Comparison of ENCODE assay signal across 15 cellular contexts in genomic region chr17:79741401-79741750, GRCh38. TPM values are rescaled to one million over a fixed set of nuclear protein-coding genes. Genes with fewer than 3 reads are reported as not detected.
DNase-seq lines count a peak whose midpoint lies in the region; ATAC-seq, FAIRE-seq and TF ChIP-seq lines count a peak whose summit lies in the region.
"Had no signal": no experiment of that assay in that cellular context is flagged by ENCODE, and none has a peak within 500 bp of the region (broad histone marks: within the 10 kb centered on the region; RNA-seq: fewer than 3 reads in every experiment).

No MANE protein-coding gene starts in this region.

- H3K79me2 ChIP-seq in H1 (ENCODE audit: control insufficient read depth in 1 of 2, insufficient read depth in 2 of 2, low read length in 2 of 2), result no peaks in the 10 kb centered on the region
- no peaks in the 10 kb centered on the region for H3K79me2 ChIP-seq in neural cell (replicated peaks; ENCODE audit: insufficient read depth, low read length)

- no peak for FAIRE-seq in H1 (lab: Jason Lieb, UNC)
- no peak for FAIRE-seq in urothelium cell line (lab: Jason Lieb, UNC)

- TF ChIP-seq EP300 in H1 (IDR thresholded peaks at IDR 0.05; ENCODE audit: borderline replicate concordance in 1 of 2, low read depth in 2 of 2, low read length in 2 of 2) (no peak), neural cell (conservative IDR thresholded peaks at IDR 0.05; ENCODE audit: poor library complexity, severe bottlenecking) (no peak)

- H4K20me1 ChIP-seq in BLaER1 (no peaks in the 10 kb centered on the region), H1 (replicated peaks in 1 of 2; ENCODE audit: control insufficient read depth in 1 of 2, insufficient read depth in 2 of 2, low read length in 2 of 2) (peaks cover 0 to 3% of the 10 kb centered on the region in 2 experiments), neural cell (ENCODE audit: insufficient read depth) (no peaks in the 10 kb centered on the region)

- 29% methylated on average over 3 of the region's 10 CpGs; no CpG with 5 or more reads in 1 of the 2 experiments for WGBS in H1 (ENCODE audit: extremely low coverage in 1 of 2, insufficient coverage in 1 of 2, insufficient read length in 1 of 2, insufficient replicate concordance in 2 of 2, low coverage in 1 of 2, low lambda C conversion rate in 2 of 2, missing lambda C conversion rate in 1 of 2), 2 experiments

- H3K18ac ChIP-seq in H1 (ENCODE audit: extremely low read depth, low read length), result peak overlapping the region; percentile 83; the same call in 1 of the 2 replicates

- TF ChIP-seq RAD21 in H1 (IDR thresholded peaks at IDR 0.05 in 1 of 2, conservative IDR thresholded peaks at IDR 0.05 in 1 of 2; ENCODE audit: low read depth in 2 of 2, low read length in 2 of 2), result no peak
- no peak for TF ChIP-seq RAD21 in neural cell (conservative IDR thresholded peaks at IDR 0.05)

- H2BK12ac ChIP-seq in H1 (ENCODE audit: low read depth, low read length), result no peak overlapping the region

- H3K9me3 ChIP-seq in BLaER1 (no peaks in the 10 kb centered on the region), HUES6 (ENCODE audit: control insufficient read depth, insufficient read depth, low read depth, low read length) (no peaks in the 10 kb centered on the region), H1 (ENCODE audit: insufficient read depth in 2 of 2, low read depth in 1 of 2, low read length in 1 of 2) (no peaks in the 10 kb centered on the region), neural cell (ENCODE audit: low read length) (no peaks in the 10 kb centered on the region)
- H3K9me3 ChIP-seq: esophagus muscularis mucosa had no signal

- peaks cover 2% of the 10 kb centered on the region for H3K27me3 ChIP-seq in BLaER1
- peaks cover 69% of the 10 kb centered on the region for H3K27me3 ChIP-seq in HUES6 (ENCODE audit: control insufficient read depth, insufficient read depth, low read length)
- peaks cover 0 to 25% (median 20%) of the 10 kb centered on the region in 4 experiments; a peak in 6 of 7 replicates for H3K27me3 ChIP-seq in H1 (replicated peaks in 1 of 4; ENCODE audit: control insufficient read depth in 3 of 4, extremely low read depth in 1 of 4, insufficient read depth in 3 of 4, low read length in 3 of 4)
- H3K27me3 ChIP-seq in neural cell (ENCODE audit: insufficient read depth, low read depth, low read length), result no peaks in the 10 kb centered on the region

- CTCF ChIA-PET in H1 (lab: Charles Lee; ENCODE audit: partially characterized antibody), result interaction anchor here (0.6 to 7.6 kb wide), 32 partner anchors 12 to 1188 kb away, joined by 3 to 94 read pairs (median 5); partner anchors contain the start of genes CBX2, CBX4 and CBX8

- H3K4me2 ChIP-seq in BLaER1 (peak overlapping the region; percentile 97), H1 (ENCODE audit: insufficient read depth in 1 of 2, low read depth in 2 of 2, low read length in 2 of 2) (peak overlapping the region; percentile 36 to 95), neural cell (ENCODE audit: low read length) (no peak overlapping the region)

- no peak overlapping the region for H3K56ac ChIP-seq in H1 (replicated peaks; ENCODE audit: insufficient read length, low read depth, low read length)

- H3K27ac ChIP-seq in BLaER1 (no peak overlapping the region), HUES6 (ENCODE audit: low read depth, low read length) (no peak overlapping the region), H1 (ENCODE audit: low read depth, low read length) (no peak overlapping the region), neural cell (ENCODE audit: low read length) (no peak overlapping the region)
- H3K27ac ChIP-seq: esophagus muscularis mucosa had no signal

- H3K4me1 ChIP-seq in BLaER1 (peaks cover 40% of the 10 kb centered on the region), HUES6 (ENCODE audit: control insufficient read depth, insufficient read depth, low read length) (peaks cover 4% of the 10 kb centered on the region), H1 (replicated peaks in 1 of 4; ENCODE audit: control insufficient read depth in 3 of 4, insufficient read depth in 4 of 4, low read length in 3 of 4) (peaks cover 0 to 9% (median 2%) of the 10 kb centered on the region in 4 experiments; a peak in 4 of 7 replicates)

- H2BK20ac ChIP-seq in H1 (ENCODE audit: low read length), result no peak overlapping the region

- H3K4ac ChIP-seq in H1 (replicated peaks; ENCODE audit: insufficient read length, low read depth, low read length), result no peak overlapping the region

- H4K8ac ChIP-seq in H1 (ENCODE audit: extremely low read depth, insufficient read depth, low read length), result no peak overlapping the region

- no peaks in the 10 kb centered on the region for H3K9me2 ChIP-seq in neural cell (ENCODE audit: insufficient read depth, low read length)

- H3K79me1 ChIP-seq in H1 (ENCODE audit: low read depth, low read length), result no peaks in the 10 kb centered on the region

- ATAC-seq in GM21447 (IDR thresholded peaks at IDR 0.05; ENCODE audit: unreplicated experiment), result no peak

- no peaks in the 10 kb centered on the region for H3F3A ChIP-seq in neural cell (ENCODE audit: insufficient read depth, low read length, poor library complexity, severe bottlenecking)

- peak overlapping the region; percentile 62 for H3K4me3 ChIP-seq in BLaER1
- H3K4me3 ChIP-seq in HUES6 (ENCODE audit: low read depth, low read length), result peak overlapping the region; percentile 70
- H3K4me3 ChIP-seq in H1 (ENCODE audit: extremely low read depth in 1 of 4, insufficient read depth in 2 of 4, low read depth in 3 of 4, low read length in 4 of 4), result peak overlapping the region; percentile 35 to 72 (median 58)
- H3K4me3 ChIP-seq in neural cell (ENCODE audit: low read length), result peak overlapping the region; percentile 63

- POLR2A ChIA-PET in H1 (lab: Charles Lee; ENCODE audit: partially characterized antibody), result interaction anchor here (0.8 to 10.4 kb wide), 6 partner anchors 10 to 67 kb away, joined by 3 to 77 read pairs (median 6); partner anchors contain the start of genes CBX2 and ENPP7

- H2AFZ ChIP-seq in H1 (ENCODE audit: low read length) (no peak overlapping the region), neural cell (ENCODE audit: low read depth, low read length) (peak overlapping the region; percentile 14)

- H3K36me3 ChIP-seq in BLaER1, result no peaks in the 10 kb centered on the region
- no peaks in the 10 kb centered on the region for H3K36me3 ChIP-seq in HUES6 (ENCODE audit: control insufficient read depth, insufficient read depth, low read length)
- H3K36me3 ChIP-seq in H1 (ENCODE audit: control insufficient read depth in 2 of 4, insufficient read depth in 4 of 4, low read length in 3 of 4), result no peaks in the 10 kb centered on the region
- no peaks in the 10 kb centered on the region for H3K36me3 ChIP-seq in neural cell (ENCODE audit: insufficient read depth, low read length)
- H3K36me3 ChIP-seq: esophagus muscularis mucosa had no signal

- H4K91ac ChIP-seq in H1 (replicated peaks; ENCODE audit: insufficient read length, low read length), result peak overlapping the region; percentile 80

- no peak overlapping the region for H3K23ac ChIP-seq in H1 (ENCODE audit: insufficient read length)

- DNase-seq in H1 (ENCODE audit: low read depth in 1 of 2, low spot score in 2 of 2) (no peak), NCI-H526 treated with DMSO at 0.1 percent for 48 hours (lab: John Stamatoyannopoulos, UW) (no peak), urothelium cell line (ENCODE audit: low spot score) (no peak)
- DNase-seq in activated CD4-positive, CD25-positive, alpha-beta regulatory T cell treated with anti-CD3 and anti-CD28 coated beads, Interleukin-2, amount 50 U/mL, for 72 hours, result no peak
- DNase-seq: GOT3 had no signal

- H4K5ac ChIP-seq in H1 (ENCODE audit: insufficient read length, low read depth, low read length), result no peak overlapping the region

- no peak for TF ChIP-seq POLR2A in H1 (IDR thresholded peaks at IDR 0.05; ENCODE audit: control extremely low read depth in 1 of 2, low read depth in 2 of 2, low read length in 2 of 2)

- H2BK5ac ChIP-seq in H1 (ENCODE audit: low read depth, low read length), result 0 out of 2 replicates have a peak overlapping the region, but pooled peaks have one; percentile 60

- no peak for TF ChIP-seq CTCF in H1 (IDR thresholded peaks at IDR 0.05; ENCODE audit: control extremely low read depth in 1 of 3, insufficient read depth in 1 of 3, low read depth in 1 of 3, low read length in 3 of 3)
- no peak for TF ChIP-seq CTCF in neural cell (IDR thresholded peaks at IDR 0.05; ENCODE audit: poor library complexity, severe bottlenecking)

- H2BK15ac ChIP-seq in H1 (ENCODE audit: low read length), result no peak overlapping the region

- H3K9ac ChIP-seq in BLaER1 (no peak overlapping the region), HUES6 (ENCODE audit: low read length) (no peak overlapping the region), H1 (replicated peaks in 1 of 4; ENCODE audit: extremely low read depth in 1 of 4, low read depth in 3 of 4, low read length in 3 of 4) (no peak overlapping the region), neural cell (ENCODE audit: low read length) (peak overlapping the region; percentile 68)

- no peak overlapping the region for H2AK5ac ChIP-seq in H1 (ENCODE audit: low read depth, low read length)

- H3K14ac ChIP-seq in H1 (ENCODE audit: insufficient read length), result no peak overlapping the region

- no peak overlapping the region for H2BK120ac ChIP-seq in H1 (replicated peaks; ENCODE audit: low read depth, low read length)

- H3K23me2 ChIP-seq in H1 (ENCODE audit: low read depth, low read length), result peaks cover 2% of the 10 kb centered on the region; the same call in 1 of the 2 replicates

RNA-seq across cellular contexts. Expression of gene ENPP7, which starts 10.6 kb away (rescaled TPM):
- total RNA-seq in H1 (2021; fragmentation: NEBNext Ultra II Directional; extraction: Animal tissue kit (Norgen Biotek cat#: 25700)), result not detected in 2 replicates
- not detected in 2 replicates for polyA plus RNA-seq in H1 (2011; rRNA removed)
- not detected for polyA plus RNA-seq in H1 (2011; cell fraction: cytosol; rRNA removed)
- not detected for polyA plus RNA-seq in H1 (2011; cell fraction: nucleus; rRNA removed)
- polyA plus RNA-seq in H1 (2012, experiment 1 of 2), result not detected in 4 replicates
- polyA plus RNA-seq in H1 (2012, experiment 2 of 2), result not detected
- polyA plus RNA-seq in H1 (2013, experiment 1 of 2), result not detected
- not detected for polyA plus RNA-seq in H1 (2013, experiment 2 of 2)
- not detected in 2 replicates for polyA minus RNA-seq in H1 (2011; rRNA and poly(A)+ RNA removed)
- not detected for polyA minus RNA-seq in H1 (2011; cell fraction: cytosol; rRNA and poly(A)+ RNA removed)
- polyA minus RNA-seq in H1 (2011; cell fraction: nucleus; rRNA and poly(A)+ RNA removed), result not detected
- not detected in 2 replicates for polyA plus RNA-seq in neural cell
- polyA minus RNA-seq in neural cell, result not detected in 2 replicates
- total RNA-seq: activated CD4-positive, alpha-beta T cell treated with anti-CD3 and anti-CD28 coated beads, Interleukin-2, amount 10 ng/mL, durations not matched to agents 7 days and 5 days; activated naive CD4-positive, alpha-beta T cell treated with anti-CD3 and anti-CD28 coated beads for 36 hours; dermis microvascular lymphatic vessel endothelial cell; esophagus muscularis mucosa; LHCN-M2; sciatic nerve had no signal

RNA-seq across cellular contexts. Expression of gene CBX2, which starts 36.6 kb away (rescaled TPM):
- total RNA-seq in H1 (2021; fragmentation: NEBNext Ultra II Directional; extraction: Animal tissue kit (Norgen Biotek cat#: 25700)), result 83.9 and 85.9 TPM in 2 replicates
- polyA plus RNA-seq in H1 (2011; rRNA removed) (64.3 and 86.5 TPM in 2 replicates), neural cell (15.9 and 16.9 TPM in 2 replicates)
- polyA plus RNA-seq in H1 (2011; cell fraction: cytosol; rRNA removed), result 76.8 TPM
- 109 TPM for polyA plus RNA-seq in H1 (2011; cell fraction: nucleus; rRNA removed)
- polyA plus RNA-seq in H1 (2012, experiment 1 of 2), result 48.6 to 73.4 TPM (median 65.8 TPM) in 4 replicates
- polyA plus RNA-seq in H1 (2012, experiment 2 of 2), result 53.8 TPM
- 40.5 TPM for polyA plus RNA-seq in H1 (2013, experiment 1 of 2)
- polyA plus RNA-seq in H1 (2013, experiment 2 of 2), result 39.5 TPM
- polyA minus RNA-seq in H1 (2011; rRNA and poly(A)+ RNA removed), result 45.5 and 56.4 TPM in 2 replicates
- polyA minus RNA-seq in H1 (2011; cell fraction: cytosol; rRNA and poly(A)+ RNA removed), result 70.0 TPM
- polyA minus RNA-seq in H1 (2011; cell fraction: nucleus; rRNA and poly(A)+ RNA removed), result 61.7 TPM
- 27.1 and 28.5 TPM in 2 replicates for polyA minus RNA-seq in neural cell

RNA-seq across cellular contexts. Expression of gene CBX8, which starts 55.5 kb away (rescaled TPM):
- total RNA-seq in H1 (2021; fragmentation: NEBNext Ultra II Directional; extraction: Animal tissue kit (Norgen Biotek cat#: 25700)), result 1.5 and 2.1 TPM in 2 replicates
- polyA plus RNA-seq in H1 (2011; rRNA removed) (0.09 and 0.31 TPM in 2 replicates), neural cell (15.4 and 27.6 TPM in 2 replicates)
- polyA plus RNA-seq in H1 (2011; cell fraction: cytosol; rRNA removed), result 0.28 TPM
- 0.33 TPM for polyA plus RNA-seq in H1 (2011; cell fraction: nucleus; rRNA removed)
- polyA plus RNA-seq in H1 (2012, experiment 1 of 2), result 0.50 to 1.6 TPM (median 1.2 TPM) in 4 replicates
- 1.0 TPM for polyA plus RNA-seq in H1 (2012, experiment 2 of 2)
- polyA plus RNA-seq in H1 (2013, experiment 1 of 2), result 0.30 TPM
- polyA plus RNA-seq in H1 (2013, experiment 2 of 2), result 0.55 TPM
- polyA minus RNA-seq in H1 (2011; rRNA and poly(A)+ RNA removed), result 0.13 TPM in 1 of 2 replicates, not detected in the other
- polyA minus RNA-seq in H1 (2011; cell fraction: cytosol; rRNA and poly(A)+ RNA removed), result 0.29 TPM
- polyA minus RNA-seq in H1 (2011; cell fraction: nucleus; rRNA and poly(A)+ RNA removed), result 0.30 TPM
- polyA minus RNA-seq in neural cell, result 26.4 and 33.8 TPM in 2 replicates
